24 cellular contexts compared by ENCODE assay signal in the genomic region with DNA sequence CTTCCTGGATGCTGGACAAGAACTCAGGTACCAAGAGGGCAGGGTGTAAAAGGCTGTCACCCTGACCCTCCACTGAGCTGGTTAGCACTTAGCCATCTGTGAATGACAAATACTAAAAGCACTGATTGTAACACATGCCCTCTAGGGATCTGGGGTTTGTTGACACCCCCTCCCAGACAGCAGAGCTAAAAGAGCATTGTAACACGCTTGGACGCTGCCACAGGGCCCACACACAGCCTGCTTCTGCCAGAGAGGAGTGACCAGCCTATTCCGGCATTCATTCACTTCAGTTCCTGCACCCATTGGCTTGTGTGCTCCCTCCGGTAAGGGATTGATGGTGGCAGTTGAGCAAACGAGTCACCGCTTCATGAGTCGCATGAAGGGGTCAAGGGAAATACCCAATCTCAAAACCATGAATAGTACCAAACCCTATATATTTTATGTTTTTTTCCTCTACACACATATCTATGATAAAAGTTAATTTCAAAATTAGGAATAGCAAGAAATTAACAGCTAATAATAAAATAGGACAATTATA. TPM values are rescaled to one million over a fixed set of nuclear protein-coding genes. Genes with fewer than 3 reads are reported as not detected.
DNase-seq lines count a peak whose midpoint lies in the region; ATAC-seq and TF ChIP-seq lines count a peak whose summit lies in the region.
"Had no signal": no experiment of that assay in that cellular context is flagged by ENCODE, and none has a peak within 500 bp of the region (broad histone marks: within the 10 kb centered on the region; RNA-seq: fewer than 3 reads in every experiment).

No MANE protein-coding gene starts in this region.

- no peak for TF ChIP-seq CTCF in activated CD8-positive, alpha-beta T cell treated with anti-CD3 and anti-CD28 coated beads for 36 hours (IDR thresholded peaks at IDR 0.05)
- TF ChIP-seq CTCF in glutamatergic neuron (IDR thresholded peaks at IDR 0.05; ENCODE audit: partially characterized antibody, unreplicated experiment) (no peak), omental fat pad (IDR thresholded peaks at IDR 0.05) (no peak)

- no peak overlapping the region for H3K4me3 Mint-ChIP-seq in activated CD8-positive, alpha-beta T cell treated with anti-CD3 and anti-CD28 coated beads for 36 hours
- H3K4me3 Mint-ChIP-seq in activated CD8-positive, alpha-beta T cell treated with anti-CD3 and anti-CD28 coated beads, Interleukin-2, amount 10 ng/mL, durations not matched to agents 7 days and 5 days, result no peak overlapping the region
- no peak overlapping the region for H3K4me3 Mint-ChIP-seq in glutamatergic neuron (ENCODE audit: unreplicated experiment)
- H3K4me3 Mint-ChIP-seq: B cell, CD14-positive monocyte, H9, HFFc6 had no signal

- H3K27me3 Mint-ChIP-seq in activated CD8-positive, alpha-beta T cell treated with anti-CD3 and anti-CD28 coated beads for 36 hours, result peaks cover 6% of the 10 kb centered on the region
- H3K27me3 Mint-ChIP-seq in activated CD8-positive, alpha-beta T cell treated with anti-CD3 and anti-CD28 coated beads, Interleukin-2, amount 10 ng/mL, durations not matched to agents 7 days and 5 days (ENCODE audit: low read depth), result peaks cover 4% of the 10 kb centered on the region
- H3K27me3 Mint-ChIP-seq in glutamatergic neuron (ENCODE audit: unreplicated experiment), result no peaks in the 10 kb centered on the region

- peak; percentile 5 for DNase-seq in activated CD8-positive, alpha-beta T cell treated with anti-CD3 and anti-CD28 coated beads for 36 hours
- no peak for DNase-seq in activated CD8-positive, alpha-beta T cell treated with anti-CD3 and anti-CD28 coated beads, Interleukin-2, amount 10 ng/mL, durations not matched to agents 7 days and 5 days
- DNase-seq in ELR (ENCODE audit: low read depth) (peak; percentile 15), RPMI7951 (ENCODE audit: low read depth) (peak; percentile 6), glutamatergic neuron (peak; percentile 34), SIG-M5 (lab: John Stamatoyannopoulos, UW) (no peak), omental fat pad (ENCODE audit: low spot score) (no peak), NCI-H82 treated with DMSO at 0.1 percent for 48 hours (lab: John Stamatoyannopoulos, UW; ENCODE audit: unreplicated experiment) (no peak)
- DNase-seq: GDM1, H9, HFFc6, Kasumi-1, MM.1S, NCI-H1048, NCI-H1417 treated with DMSO at 0.1 percent for 48 hours, NCI-H187, NCI-H510A, SJCRH30 had no signal

- no peaks in the 10 kb centered on the region for H3K4me1 Mint-ChIP-seq in activated CD8-positive, alpha-beta T cell treated with anti-CD3 and anti-CD28 coated beads for 36 hours (ENCODE audit: low read depth)
- no peaks in the 10 kb centered on the region for H3K4me1 Mint-ChIP-seq in activated CD8-positive, alpha-beta T cell treated with anti-CD3 and anti-CD28 coated beads, Interleukin-2, amount 10 ng/mL, durations not matched to agents 7 days and 5 days (ENCODE audit: low read depth)
- H3K4me1 Mint-ChIP-seq in glutamatergic neuron (ENCODE audit: low read depth, unreplicated experiment), result peaks cover 13% of the 10 kb centered on the region

- intact Hi-C loops in activated CD8-positive, alpha-beta T cell treated with anti-CD3 and anti-CD28 coated beads for 36 hours (cut with micrococcal nuclease), result loop anchor here (10.0 kb wide), 1 partner anchor 84 kb away; a partner anchor contains a TSS

- CTCF ChIA-PET in activated CD8-positive, alpha-beta T cell treated with anti-CD3 and anti-CD28 coated beads for 36 hours (lab: Charles Lee), result interaction anchor here (3.6 kb wide), 1 partner anchor 130 kb away, joined by 13 read pairs; no protein-coding TSS in a partner anchor
- CTCF ChIA-PET in activated CD8-positive, alpha-beta T cell treated with anti-CD3 and anti-CD28 coated beads, Interleukin-2, amount 10 ng/mL, durations not matched to agents 7 days and 5 days (lab: Charles Lee), result interaction anchor here (1.5 kb wide), 1 partner anchor 128 kb away, joined by 10 read pairs; no protein-coding TSS in a partner anchor

- ATAC-seq in activated CD8-positive, alpha-beta T cell treated with anti-CD3 and anti-CD28 coated beads for 36 hours, result no peak
- ATAC-seq in activated CD8-positive, alpha-beta T cell treated with anti-CD3 and anti-CD28 coated beads, Interleukin-2, amount 10 ng/mL, durations not matched to agents 7 days and 5 days, result no peak
- ATAC-seq in omental fat pad (ENCODE audit: low FRiP score), result no peak
- ATAC-seq: A549, Panc1 had no signal

- H3K36me3 Mint-ChIP-seq in activated CD8-positive, alpha-beta T cell treated with anti-CD3 and anti-CD28 coated beads for 36 hours (ENCODE audit: low read depth), result no peaks in the 10 kb centered on the region
- H3K36me3 Mint-ChIP-seq in activated CD8-positive, alpha-beta T cell treated with anti-CD3 and anti-CD28 coated beads, Interleukin-2, amount 10 ng/mL, durations not matched to agents 7 days and 5 days (ENCODE audit: low read depth), result no peaks in the 10 kb centered on the region
- no peaks in the 10 kb centered on the region for H3K36me3 Mint-ChIP-seq in glutamatergic neuron (ENCODE audit: unreplicated experiment)
- H3K36me3 Mint-ChIP-seq: CD14-positive monocyte had no signal

- POLR2A ChIA-PET in activated CD8-positive, alpha-beta T cell treated with anti-CD3 and anti-CD28 coated beads for 36 hours (lab: Charles Lee), result no interaction called here
- POLR2A ChIA-PET in activated CD8-positive, alpha-beta T cell treated with anti-CD3 and anti-CD28 coated beads, Interleukin-2, amount 10 ng/mL, durations not matched to agents 7 days and 5 days (lab: Charles Lee), result no interaction called here

- H3K9me3 Mint-ChIP-seq in activated CD8-positive, alpha-beta T cell treated with anti-CD3 and anti-CD28 coated beads for 36 hours, result no peaks in the 10 kb centered on the region
- H3K9me3 Mint-ChIP-seq in activated CD8-positive, alpha-beta T cell treated with anti-CD3 and anti-CD28 coated beads, Interleukin-2, amount 10 ng/mL, durations not matched to agents 7 days and 5 days (ENCODE audit: insufficient read depth), result no peaks in the 10 kb centered on the region
- H3K9me3 Mint-ChIP-seq in glutamatergic neuron (ENCODE audit: unreplicated experiment), result peaks cover 2% of the 10 kb centered on the region

- H3K27ac Mint-ChIP-seq in activated CD8-positive, alpha-beta T cell treated with anti-CD3 and anti-CD28 coated beads for 36 hours, result no peak overlapping the region
- H3K27ac Mint-ChIP-seq in activated CD8-positive, alpha-beta T cell treated with anti-CD3 and anti-CD28 coated beads, Interleukin-2, amount 10 ng/mL, durations not matched to agents 7 days and 5 days, result no peak overlapping the region
- peak overlapping the region; percentile 60 for H3K27ac Mint-ChIP-seq in glutamatergic neuron (ENCODE audit: unreplicated experiment)
- H3K27ac Mint-ChIP-seq: B cell, CD14-positive monocyte, H9, HFFc6 had no signal

RNA-seq across cellular contexts. Expression of a gene that starts 15.8 kb away (rescaled TPM):
- not detected for total RNA-seq in activated CD8-positive, alpha-beta T cell treated with anti-CD3 and anti-CD28 coated beads for 36 hours
- total RNA-seq in activated CD8-positive, alpha-beta T cell treated with anti-CD3 and anti-CD28 coated beads, Interleukin-2, amount 10 ng/mL, durations not matched to agents 7 days and 5 days, result not detected
- not detected in 2 replicates for total RNA-seq in RPMI7951 (2014; rRNA removed; shearing (Covaris generic))
- 0.29 TPM for total RNA-seq in glutamatergic neuron (ENCODE audit: unreplicated experiment)
- total RNA-seq in omental fat pad, result not detected
- total RNA-seq: B cell, Daoy, GM23248, H9, HFFc6, SJCRH30 had no signal

RNA-seq across cellular contexts. Expression of a gene that starts 42.0 kb away (rescaled TPM):
- not detected for total RNA-seq in activated CD8-positive, alpha-beta T cell treated with anti-CD3 and anti-CD28 coated beads for 36 hours
- total RNA-seq in activated CD8-positive, alpha-beta T cell treated with anti-CD3 and anti-CD28 coated beads, Interleukin-2, amount 10 ng/mL, durations not matched to agents 7 days and 5 days, result not detected
- not detected in 2 replicates for total RNA-seq in RPMI7951 (2014; rRNA removed; shearing (Covaris generic))
- total RNA-seq in glutamatergic neuron (ENCODE audit: unreplicated experiment) (not detected), omental fat pad (not detected)
- total RNA-seq: B cell, Daoy, GM23248, H9, HFFc6, SJCRH30 had no signal

RNA-seq across cellular contexts. Expression of a gene that starts 57.3 kb away (rescaled TPM):
- not detected for total RNA-seq in activated CD8-positive, alpha-beta T cell treated with anti-CD3 and anti-CD28 coated beads for 36 hours
- total RNA-seq in activated CD8-positive, alpha-beta T cell treated with anti-CD3 and anti-CD28 coated beads, Interleukin-2, amount 10 ng/mL, durations not matched to agents 7 days and 5 days, result not detected
- total RNA-seq in RPMI7951 (2014; rRNA removed; shearing (Covaris generic)), result not detected in 2 replicates
- not detected for total RNA-seq in glutamatergic neuron (ENCODE audit: unreplicated experiment)
- total RNA-seq in omental fat pad, result not detected
- total RNA-seq: B cell, Daoy, GM23248, H9, HFFc6, SJCRH30 had no signal

Comparison
In these comparisons a context has a peak if more than half of its experiments do, and no peak if none do; other contexts are left out.
1. DNase-seq: peak in activated CD8-positive, alpha-beta T cell treated with anti-CD3 and anti-CD28 coated beads for 36 hours (single experiment), ELR (single experiment), RPMI7951 (single experiment) and glutamatergic neuron (single experiment); none in activated CD8-positive, alpha-beta T cell treated with anti-CD3 and anti-CD28 coated beads, Interleukin-2, amount 10 ng/mL, durations not matched to agents 7 days and 5 days (single experiment), SIG-M5 (single experiment), omental fat pad (single experiment) and NCI-H82 treated with DMSO at 0.1 percent for 48 hours (single experiment).